11 cellular contexts compared by ENCODE assay signal in genomic region chr2:138814123-138814883, GRCh38. TPM values are rescaled to one million over a fixed set of nuclear protein-coding genes. Genes with fewer than 3 reads are reported as not detected.
DNase-seq lines count a peak whose midpoint lies in the region; ATAC-seq and TF ChIP-seq lines count a peak whose summit lies in the region.
"Had no signal": no experiment of that assay in that cellular context is flagged by ENCODE, and none has a peak within 500 bp of the region (broad histone marks: within the 10 kb centered on the region; RNA-seq: fewer than 3 reads in every experiment).

No MANE protein-coding gene starts in this region.

- no peak for TF ChIP-seq POLR2A in uterus (IDR thresholded peaks at IDR 0.05)

- peak; percentile 11 for DNase-seq in ELR (ENCODE audit: low read depth)
- peak; percentile 53 for DNase-seq in NOMO-1 treated with dmso at 0.1 percent for 144 hours (lab: John Stamatoyannopoulos, UW; ENCODE audit: unreplicated experiment)
- DNase-seq in foreskin keratinocyte, result no peak
- DNase-seq in uterus, result no peak
- DNase-seq in dermis blood vessel endothelial cell, result no peak
- DNase-seq in GM20000 (ENCODE audit: low spot score), result no peak
- DNase-seq in T-helper 17 cell, result no peak
- DNase-seq: IMR-90 had no signal

- H3K9me3 ChIP-seq in uterus (no peaks in the 10 kb centered on the region), T-helper 17 cell (ENCODE audit: control insufficient read depth, low read length, poor library complexity, severe bottlenecking) (no peaks in the 10 kb centered on the region)

- peak; percentile 74 for ATAC-seq in HG03354 (IDR thresholded peaks at IDR 0.05; ENCODE audit: poor library complexity, severe bottlenecking, unreplicated experiment)
- peak; percentile 47 for ATAC-seq in foreskin keratinocyte
- ATAC-seq in T-helper 17 cell, result no peak

- H3K27me3 ChIP-seq in foreskin keratinocyte (peaks cover 27% of the 10 kb centered on the region), uterus (peaks cover 0 to 4% of the 10 kb centered on the region in 2 donors)

- H3K27me3 Mint-ChIP-seq in T-helper 17 cell, result peaks cover 26% of the 10 kb centered on the region

- H3K27ac ChIP-seq in foreskin keratinocyte (no peak overlapping the region), uterus (no peak overlapping the region)
- H3K27ac ChIP-seq: skin epidermis had no signal

- H3K36me3 ChIP-seq in uterus, result no peaks in the 10 kb centered on the region

- no peak overlapping the region for H3K4me3 ChIP-seq in uterus
- H3K4me3 ChIP-seq: skin epidermis had no signal

- H3K4me3 Mint-ChIP-seq in T-helper 17 cell, result no peak overlapping the region

- H3K36me3 Mint-ChIP-seq in T-helper 17 cell (ENCODE audit: low read depth), result no peaks in the 10 kb centered on the region

- H3K27ac Mint-ChIP-seq in T-helper 17 cell, result no peak overlapping the region

- peak; percentile 36 for TF ChIP-seq CTCF in foreskin keratinocyte (conservative IDR thresholded peaks at IDR 0.05)
- TF ChIP-seq CTCF in uterus (IDR thresholded peaks at IDR 0.05), result no peak
- TF ChIP-seq CTCF in GM20000 (IDR thresholded peaks at IDR 0.05; ENCODE audit: extremely low read depth, missing control alignments), result no peak

- intact Hi-C loops in uterus (cut with DNase I; ENCODE audit: low total_unique reads), result no loop called here

- no peaks in the 10 kb centered on the region for H3K4me1 ChIP-seq in foreskin keratinocyte
- no peaks in the 10 kb centered on the region for H3K4me1 ChIP-seq in uterus

- H3K4me1 Mint-ChIP-seq in T-helper 17 cell, result no peaks in the 10 kb centered on the region

RNA-seq across cellular contexts. Expression of gene NXPH2, which starts 34.1 kb away (rescaled TPM):
- total RNA-seq in foreskin keratinocyte (not detected in 2 replicates), uterus (1 to 10 TPM in 1 of 4 donors, not detected in 3; 1.2 TPM), dermis blood vessel endothelial cell (not detected in 2 replicates), T-helper 17 cell (not detected)
- not detected in 2 replicates for polyA plus RNA-seq in foreskin keratinocyte
- total RNA-seq: IMR-90 had no signal
- polyA plus RNA-seq: IMR-90, urinary bladder had no signal

Comparison
In these comparisons a context has a peak if more than half of its experiments do, and no peak if none do; other contexts are left out.
1. DNase-seq: peak in ELR (single experiment) and NOMO-1 treated with dmso at 0.1 percent for 144 hours (single experiment); none in foreskin keratinocyte (0 of 2), uterus (0 of 2), dermis blood vessel endothelial cell (single experiment), GM20000 (single experiment) and T-helper 17 cell (0 of 3).